In the genomic region with DNA sequence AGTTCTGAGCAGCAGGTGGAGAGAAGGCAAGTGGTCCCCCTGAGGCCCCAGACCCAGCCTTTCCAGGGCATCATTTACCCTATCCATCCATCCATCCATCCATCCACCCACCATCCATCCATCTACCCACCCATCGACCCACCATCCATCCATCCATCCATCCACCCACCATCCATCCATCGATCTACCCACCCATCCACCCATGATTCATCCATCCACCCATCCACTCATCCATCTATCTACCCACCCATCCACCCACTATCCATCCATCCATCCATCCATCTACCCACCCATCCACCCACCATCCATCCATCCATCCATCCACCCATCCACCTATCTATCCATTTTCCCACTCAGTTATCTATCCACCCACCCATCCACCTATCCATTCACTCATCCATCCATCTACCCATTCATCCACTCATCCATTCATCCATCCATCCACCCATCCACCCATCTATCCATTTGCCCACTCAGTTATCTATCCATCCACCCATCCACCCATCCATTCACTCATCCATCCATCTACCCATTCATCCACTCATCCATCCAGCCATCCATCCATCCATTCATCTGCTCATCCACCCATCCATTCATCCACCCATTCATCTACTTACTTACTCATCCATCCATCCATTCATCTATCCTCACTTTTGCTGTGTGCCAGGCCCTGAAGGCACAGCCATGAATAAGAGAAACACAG, we compare ENCODE assay signal across 1 cellular context.
TF ChIP-seq lines count a peak whose summit lies in the region.

No MANE protein-coding gene starts in this region.

TF ChIP-seq in HepG2, 621 proteins besides CTCF, POLR2A, EP300 and RAD21 (continued from another document):
- TF ChIP-seq, protein P1, sequence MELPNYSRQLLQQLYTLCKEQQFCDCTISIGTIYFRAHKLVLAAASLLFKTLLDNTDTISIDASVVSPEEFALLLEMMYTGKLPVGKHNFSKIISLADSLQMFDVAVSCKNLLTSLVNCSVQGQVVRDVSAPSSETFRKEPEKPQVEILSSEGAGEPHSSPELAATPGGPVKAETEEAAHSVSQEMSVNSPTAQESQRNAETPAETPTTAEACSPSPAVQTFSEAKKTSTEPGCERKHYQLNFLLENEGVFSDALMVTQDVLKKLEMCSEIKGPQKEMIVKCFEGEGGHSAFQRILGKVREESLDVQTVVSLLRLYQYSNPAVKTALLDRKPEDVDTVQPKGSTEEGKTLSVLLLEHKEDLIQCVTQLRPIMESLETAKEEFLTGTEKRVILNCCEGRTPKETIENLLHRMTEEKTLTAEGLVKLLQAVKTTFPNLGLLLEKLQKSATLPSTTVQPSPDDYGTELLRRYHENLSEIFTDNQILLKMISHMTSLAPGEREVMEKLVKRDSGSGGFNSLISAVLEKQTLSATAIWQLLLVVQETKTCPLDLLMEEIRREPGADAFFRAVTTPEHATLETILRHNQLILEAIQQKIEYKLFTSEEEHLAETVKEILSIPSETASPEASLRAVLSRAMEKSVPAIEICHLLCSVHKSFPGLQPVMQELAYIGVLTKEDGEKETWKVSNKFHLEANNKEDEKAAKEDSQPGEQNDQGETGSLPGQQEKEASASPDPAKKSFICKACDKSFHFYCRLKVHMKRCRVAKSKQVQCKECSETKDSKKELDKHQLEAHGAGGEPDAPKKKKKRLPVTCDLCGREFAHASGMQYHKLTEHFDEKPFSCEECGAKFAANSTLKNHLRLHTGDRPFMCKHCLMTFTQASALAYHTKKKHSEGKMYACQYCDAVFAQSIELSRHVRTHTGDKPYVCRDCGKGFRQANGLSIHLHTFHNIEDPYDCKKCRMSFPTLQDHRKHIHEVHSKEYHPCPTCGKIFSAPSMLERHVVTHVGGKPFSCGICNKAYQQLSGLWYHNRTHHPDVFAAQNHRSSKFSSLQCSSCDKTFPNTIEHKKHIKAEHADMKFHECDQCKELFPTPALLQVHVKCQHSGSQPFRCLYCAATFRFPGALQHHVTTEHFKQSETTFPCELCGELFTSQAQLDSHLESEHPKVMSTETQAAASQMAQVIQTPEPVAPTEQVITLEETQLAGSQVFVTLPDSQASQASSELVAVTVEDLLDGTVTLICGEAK (IDR thresholded peaks at IDR 0.05): 0 out of 2 replicates have a peak, but pooled peaks have one; percentile 17
- TF ChIP-seq, protein P1 (CRISPR knock-in tag; IDR thresholded peaks at IDR 0.05): no peak
